ENCODE assay signal across 31 cellular contexts in genomic region chr6:25768566-25768965, GRCh38. TPM values are rescaled to one million over a fixed set of nuclear protein-coding genes. Genes with fewer than 3 reads are reported as not detected.
"Had no signal": no experiment of that assay in that cellular context is flagged by ENCODE, and none has a peak within 500 bp of the region (broad histone marks: within the 10 kb centered on the region; RNA-seq: fewer than 3 reads in every experiment).

No MANE protein-coding gene starts in this region.

- H3K27me3 ChIP-seq: ascending aorta, cardiac muscle cell had no signal

- H3K4me1 ChIP-seq: ascending aorta had no signal

- H3K27ac ChIP-seq: ascending aorta, cardiac muscle cell, VCaP had no signal

- DNase-seq: activated B cell treated with CpG ODN at 0.5 μM for 24 hours; activated CD4-positive, alpha-beta memory T cell treated with anti-CD3 and anti-CD28 coated beads, Interleukin-2, amount 10 ng/mL, durations not matched to agents 7 days and 5 days; activated CD4-positive, alpha-beta T cell treated with anti-CD3 and anti-CD28 coated beads for 4 hours; activated CD4-positive, alpha-beta T cell treated with anti-CD3 and anti-CD28 coated beads, Interleukin-2, amount 50 U/mL, for 48 hours; activated CD4-positive, CD25-positive, alpha-beta regulatory T cell treated with anti-CD3 and anti-CD28 coated beads, Interleukin-2, amount 50 U/mL, for 72 hours; activated CD8-positive, alpha-beta memory T cell treated with anti-CD3 and anti-CD28 coated beads for 24 hours; activated CD8-positive, alpha-beta memory T cell treated with anti-CD3 and anti-CD28 coated beads, Interleukin-2, amount 10 ng/mL, durations not matched to agents 7 days and 5 days; activated CD8-positive, alpha-beta memory T cell treated with anti-CD3 and anti-CD28 coated beads, Interleukin-2, amount 50 U/mL, for 48 hours; activated CD8-positive, alpha-beta T cell treated with anti-CD3 and anti-CD28 coated beads, Interleukin-2, amount 10 ng/mL, durations not matched to agents 7 days and 5 days; activated effector memory CD4-positive, alpha-beta T cell treated with Interleukin-2 at 50 U/mL for 16 hours; activated gamma-delta T cell; activated naive CD4-positive, alpha-beta T cell treated with anti-CD3 and anti-CD28 coated beads, Interleukin-2, amount 10 ng/mL, durations not matched to agents 7 days and 5 days; activated naive CD4-positive, alpha-beta T cell treated with Interleukin-2 at 50 U/mL for 16 hours; activated naive CD8-positive, alpha-beta T cell treated with anti-CD3 and anti-CD28 coated beads, Interleukin-2, amount 10 ng/mL, durations not matched to agents 7 days and 5 days; activated naive CD8-positive, alpha-beta T cell treated with anti-CD3 and anti-CD28 coated beads, Interleukin-2, amount 50 U/mL, for 24 hours; activated T-cell treated with anti-CD3 and anti-CD28 coated beads, Interleukin-2, amount 50 U/mL, for 24 hours; activated T-cell treated with anti-CD3 and anti-CD28 coated beads, Interleukin-2, amount 50 U/mL, for 48 hours; amygdala; anterior cingulate cortex; caudate nucleus; cerebellar nuclear complex; T-helper 1 cell; T-helper 2 cell; T-helper 9 cell had no signal

- H3K9me3 ChIP-seq: ascending aorta had no signal

- H3K4me3 ChIP-seq: ascending aorta, cardiac muscle cell had no signal

- H3K36me3 ChIP-seq: ascending aorta, cardiac muscle cell had no signal

RNA-seq across cellular contexts. Expression of gene SLC17A4, which starts 14.0 kb away (rescaled TPM):
- total RNA-seq: activated B cell treated with CpG ODN at 0.5 μM for 24 hours; activated CD4-positive, alpha-beta memory T cell treated with anti-CD3 and anti-CD28 coated beads, Interleukin-2, amount 10 ng/mL, durations not matched to agents 7 days and 5 days; activated CD4-positive, alpha-beta T cell treated with anti-CD3 and anti-CD28 coated beads, Interleukin-2, amount 10 ng/mL, durations not matched to agents 24 days and 14 days; activated CD8-positive, alpha-beta memory T cell treated with anti-CD3 and anti-CD28 coated beads, Interleukin-2, amount 10 ng/mL, durations not matched to agents 7 days and 5 days; activated CD8-positive, alpha-beta T cell treated with anti-CD3 and anti-CD28 coated beads, Interleukin-2, amount 10 ng/mL, durations not matched to agents 7 days and 5 days; activated naive CD8-positive, alpha-beta T cell treated with anti-CD3 and anti-CD28 coated beads, Interleukin-2, amount 10 ng/mL, durations not matched to agents 7 days and 5 days; activated T-helper 2 cell treated with anti-CD3 and anti-CD28 coated beads, Interferon-gamma antibody, Interleukin-2, Interleukin-4, amounts not matched to agents 10 μg/mL and 5 μg/mL and 100 μg/mL, durations not matched to agents 14 hours and 24 hours and 36 hours; ascending aorta; bronchial epithelial cell; cardiac muscle cell; chondrocyte had no signal
- polyA plus RNA-seq: cardiac muscle cell had no signal
